Comparison of ENCODE assay signal across 15 cellular contexts in genomic region chr19:40640744-40641143, GRCh38. TPM values are rescaled to one million over a fixed set of nuclear protein-coding genes. Genes with fewer than 3 reads are reported as not detected.
A peak's percentile ranks its signal among the peaks of the same experiment; 100 is the strongest.
DNase-seq lines count a peak whose midpoint lies in the region; ATAC-seq, FAIRE-seq and TF ChIP-seq lines count a peak whose summit lies in the region.
"Had no signal": no experiment of that assay in that cellular context is flagged by ENCODE, and none has a peak within 500 bp of the region (broad histone marks: within the 10 kb centered on the region; RNA-seq: fewer than 3 reads in every experiment).

No MANE protein-coding gene starts in this region.

- TF ChIP-seq CTCF in bronchial epithelial cell (IDR thresholded peaks at IDR 0.05; ENCODE audit: insufficient read depth, low read length, severe bottlenecking), result no peak
- no peak for TF ChIP-seq CTCF in hepatocyte (IDR thresholded peaks at IDR 0.05; ENCODE audit: poor library complexity)
- no peak for TF ChIP-seq CTCF in D721Med (IDR thresholded peaks at IDR 0.05; ENCODE audit: insufficient read depth, missing control alignments)
- no peak for TF ChIP-seq CTCF in gastrocnemius medialis (IDR thresholded peaks at IDR 0.05 in 4 of 5, conservative IDR thresholded peaks at IDR 0.05 in 1 of 5)

- in situ Hi-C loops in gastrocnemius medialis (cut with MboI; ENCODE audit: low sequenced_read_pairs in 4 of 4), result loop anchor here in 1 of 4 donors (25.0 kb wide), 1 partner anchor 503 kb away; no protein-coding TSS in a partner anchor

- H3K4me1 Mint-ChIP-seq in natural killer cell treated with Interleukin-12 subunit alpha and Interleukin-12 subunit beta and Interleukin-15 and Interleukin-18, amount 100 ng/mL, for 72 hours (ENCODE audit: low read depth in 2 of 2), result no peaks in the 10 kb centered on the region

- H3K9me3 ChIP-seq in hepatocyte (ENCODE audit: low read depth) (no peaks in the 10 kb centered on the region), stomach smooth muscle (ENCODE audit: control insufficient read depth in 2 of 2, low read length in 2 of 2) (no peaks in the 10 kb centered on the region), gastrocnemius medialis (no peaks in the 10 kb centered on the region)
- H3K9me3 ChIP-seq: Caco-2 had no signal

- H3K79me2 ChIP-seq in hepatocyte, result no peaks in the 10 kb centered on the region

- no peaks in the 10 kb centered on the region for H3K27me3 Mint-ChIP-seq in natural killer cell treated with Interleukin-12 subunit alpha and Interleukin-12 subunit beta and Interleukin-15 and Interleukin-18, amount 100 ng/mL, for 72 hours

- no peak for FAIRE-seq in bronchial epithelial cell (lab: Jason Lieb, UNC)
- no peak for FAIRE-seq in D721Med (lab: Jason Lieb, UNC)
- FAIRE-seq: islet of Langerhans had no signal

- H3K4me2 ChIP-seq in hepatocyte, result peak overlapping the region; percentile 35

- H3K36me3 Mint-ChIP-seq in natural killer cell treated with Interleukin-12 subunit alpha and Interleukin-12 subunit beta and Interleukin-15 and Interleukin-18, amount 100 ng/mL, for 72 hours, result no peaks in the 10 kb centered on the region

- H3K27me3 ChIP-seq in H7 (ENCODE audit: control insufficient read depth, insufficient read depth, low read length), result no peaks in the 10 kb centered on the region
- no peaks in the 10 kb centered on the region for H3K27me3 ChIP-seq in bronchial epithelial cell (ENCODE audit: control insufficient read depth, insufficient read depth, low read length)
- no peaks in the 10 kb centered on the region for H3K27me3 ChIP-seq in hepatocyte
- H3K27me3 ChIP-seq in stomach smooth muscle (ENCODE audit: control insufficient read depth in 1 of 2, insufficient read depth in 2 of 2, low read length in 2 of 2), result no peaks in the 10 kb centered on the region
- H3K27me3 ChIP-seq in gastrocnemius medialis, result no peaks in the 10 kb centered on the region

- ATAC-seq in natural killer cell treated with Interleukin-12 subunit alpha and Interleukin-12 subunit beta and Interleukin-15 and Interleukin-18, amount 100 ng/mL, for 72 hours, result no peak
- no peak for ATAC-seq in gastrocnemius medialis

- H2AFZ ChIP-seq in hepatocyte, result no peak overlapping the region

- H3K4me3 Mint-ChIP-seq in natural killer cell treated with Interleukin-12 subunit alpha and Interleukin-12 subunit beta and Interleukin-15 and Interleukin-18, amount 100 ng/mL, for 72 hours, result no peak overlapping the region
- H3K4me3 Mint-ChIP-seq: activated CD4-positive, alpha-beta T cell treated with anti-CD3 and anti-CD28 coated beads, Interleukin-2, amount 10 ng/mL, durations not matched to agents 24 days and 14 days; IgD-negative memory B cell had no signal

- no peak overlapping the region for H3K9ac ChIP-seq in stomach smooth muscle (ENCODE audit: low read length in 2 of 2)

- no peak for TF ChIP-seq POLR2A in gastrocnemius medialis (IDR thresholded peaks at IDR 0.05)

- no peak overlapping the region for H3K4me3 ChIP-seq in H7 (ENCODE audit: insufficient read depth, low read depth, low read length)
- H3K4me3 ChIP-seq in bronchial epithelial cell (ENCODE audit: low read depth, low read length), result no peak overlapping the region
- H3K4me3 ChIP-seq in hepatocyte, result no peak overlapping the region
- H3K4me3 ChIP-seq in stomach smooth muscle (ENCODE audit: low read length in 2 of 2), result no peak overlapping the region
- H3K4me3 ChIP-seq in gastrocnemius medialis, result no peak overlapping the region

- intact Hi-C loops in gastrocnemius medialis (cut with DNase I; ENCODE audit: low total_unique reads), result no loop called here

- H3K36me3 ChIP-seq in H7 (replicated peaks; ENCODE audit: control insufficient read depth, insufficient read depth, low read length) (no peaks in the 10 kb centered on the region), bronchial epithelial cell (ENCODE audit: control insufficient read depth, insufficient read depth, low read length) (no peaks in the 10 kb centered on the region), hepatocyte (replicated peaks; ENCODE audit: insufficient read depth, low read depth) (no peaks in the 10 kb centered on the region), stomach smooth muscle (ENCODE audit: control insufficient read depth in 2 of 2, insufficient read depth in 2 of 2, low read length in 2 of 2) (no peaks in the 10 kb centered on the region), gastrocnemius medialis (no peaks in the 10 kb centered on the region)

- DNase-seq in H7 (peak; percentile 51), bronchial epithelial cell (ENCODE audit: low read depth) (peak; percentile 17), hepatocyte (ENCODE audit: low spot score) (no peak), D721Med (ENCODE audit: insufficient read length, low spot score) (no peak), gastrocnemius medialis (no peak), T-helper 1 cell (no peak)
- DNase-seq in natural killer cell treated with Interleukin-12 subunit alpha and Interleukin-12 subunit beta and Interleukin-15 and Interleukin-18, amount 100 ng/mL, for 72 hours (ENCODE audit: low spot score), result no peak
- DNase-seq: activated CD4-positive, alpha-beta T cell treated with anti-CD3 and anti-CD28 coated beads, Interleukin-2, amount 10 ng/mL, durations not matched to agents 24 days and 14 days; activated effector memory CD4-positive, alpha-beta T cell treated with anti-CD3 and anti-CD28 coated beads, Interleukin-2, amount 50 U/mL, for 16 hours; Caco-2; stimulated activated CD4-positive, alpha-beta T cell treated with anti-CD3 and anti-CD28 coated beads, Interleukin-15, amount 100 ng/mL, for 24 hours; stimulated activated CD8-positive, alpha-beta memory T cell treated with anti-CD3 and anti-CD28 coated beads, Interleukin-4, amount 100 ng/mL, for 48 hours had no signal

- H3K27ac ChIP-seq in hepatocyte, result peak overlapping the region; percentile 59
- H3K27ac ChIP-seq in stomach smooth muscle (ENCODE audit: low read length), result peak overlapping the region; percentile 46
- H3K27ac ChIP-seq in gastrocnemius medialis, result peak overlapping the region in 2 of 4 donors; percentile 24 to 29

- WGBS in hepatocyte (ENCODE audit: low lambda C conversion rate, missing lambda C conversion rate), result 52% methylated on average over 2 of the region's 5 CpGs

- no peak overlapping the region for H3K27ac Mint-ChIP-seq in natural killer cell treated with Interleukin-12 subunit alpha and Interleukin-12 subunit beta and Interleukin-15 and Interleukin-18, amount 100 ng/mL, for 72 hours
- H3K27ac Mint-ChIP-seq: activated CD4-positive, alpha-beta T cell treated with anti-CD3 and anti-CD28 coated beads, Interleukin-2, amount 10 ng/mL, durations not matched to agents 24 days and 14 days; IgD-negative memory B cell had no signal

- no peaks in the 10 kb centered on the region for H3K9me3 Mint-ChIP-seq in natural killer cell treated with Interleukin-12 subunit alpha and Interleukin-12 subunit beta and Interleukin-15 and Interleukin-18, amount 100 ng/mL, for 72 hours
- H3K9me3 Mint-ChIP-seq: activated CD4-positive, alpha-beta T cell treated with anti-CD3 and anti-CD28 coated beads, Interleukin-2, amount 10 ng/mL, durations not matched to agents 24 days and 14 days; IgD-negative memory B cell had no signal

- no peaks in the 10 kb centered on the region for H3K9me2 ChIP-seq in hepatocyte (replicated peaks; ENCODE audit: insufficient read depth)

- H4K20me1 ChIP-seq in hepatocyte (ENCODE audit: insufficient read depth, poor library complexity, severe bottlenecking), result no peaks in the 10 kb centered on the region

- peaks cover 16% of the 10 kb centered on the region for H3K4me1 ChIP-seq in hepatocyte (ENCODE audit: insufficient read depth)
- H3K4me1 ChIP-seq in stomach smooth muscle (ENCODE audit: control insufficient read depth, insufficient read depth, low read length), result peaks cover 17% of the 10 kb centered on the region
- no peaks in the 10 kb centered on the region for H3K4me1 ChIP-seq in gastrocnemius medialis

RNA-seq across cellular contexts. Expression of gene LTBP4, which starts 39.6 kb away (rescaled TPM):
- 54.6 and 83.1 TPM in 2 replicates for total RNA-seq in H7 (2014; rRNA removed; shearing (Covaris generic))
- total RNA-seq in bronchial epithelial cell (20.7 and 21.6 TPM in 2 replicates), hepatocyte (45.6 and 50.2 TPM in 2 replicates), gastrocnemius medialis (10 to 100 TPM; 34.4 to 46.7 (median 40.5) TPM)
- polyA plus RNA-seq in hepatocyte, result 163 and 185 TPM in 2 replicates
- total RNA-seq in natural killer cell treated with Interleukin-12 subunit alpha and Interleukin-12 subunit beta and Interleukin-15 and Interleukin-18, amount 100 ng/mL, for 72 hours, result 10 to 100 TPM; 28.1 to 59.0 TPM

RNA-seq across cellular contexts. Expression of gene NUMBL, which starts 49.7 kb away (rescaled TPM):
- 18.3 and 23.1 TPM in 2 replicates for total RNA-seq in H7 (2014; rRNA removed; shearing (Covaris generic))
- total RNA-seq in bronchial epithelial cell (8.4 and 12.9 TPM in 2 replicates), hepatocyte (15.7 and 26.0 TPM in 2 replicates), gastrocnemius medialis (10 to 100 TPM in 3 of 4 donors, 1 to 10 TPM in 1; 5.5 to 16.7 (median 14.1) TPM)
- polyA plus RNA-seq in hepatocyte, result 31.3 and 32.1 TPM in 2 replicates
- total RNA-seq in natural killer cell treated with Interleukin-12 subunit alpha and Interleukin-12 subunit beta and Interleukin-15 and Interleukin-18, amount 100 ng/mL, for 72 hours, result 10 to 100 TPM in 1 of 2 donors, 1 to 10 TPM in 1; 6.6 to 13.9 TPM

Comparison
In these comparisons a context has a peak if more than half of its experiments do, and no peak if none do; other contexts are left out.
1. DNase-seq: peak in H7 (single experiment) and bronchial epithelial cell (single experiment); none in hepatocyte (single experiment), D721Med (single experiment), natural killer cell treated with Interleukin-12 subunit alpha and Interleukin-12 subunit beta and Interleukin-15 and Interleukin-18, amount 100 ng/mL, for 72 hours (single experiment), gastrocnemius medialis (0 of 2) and T-helper 1 cell (0 of 5).